1 cellular context compared by ENCODE assay signal in the genomic region with DNA sequence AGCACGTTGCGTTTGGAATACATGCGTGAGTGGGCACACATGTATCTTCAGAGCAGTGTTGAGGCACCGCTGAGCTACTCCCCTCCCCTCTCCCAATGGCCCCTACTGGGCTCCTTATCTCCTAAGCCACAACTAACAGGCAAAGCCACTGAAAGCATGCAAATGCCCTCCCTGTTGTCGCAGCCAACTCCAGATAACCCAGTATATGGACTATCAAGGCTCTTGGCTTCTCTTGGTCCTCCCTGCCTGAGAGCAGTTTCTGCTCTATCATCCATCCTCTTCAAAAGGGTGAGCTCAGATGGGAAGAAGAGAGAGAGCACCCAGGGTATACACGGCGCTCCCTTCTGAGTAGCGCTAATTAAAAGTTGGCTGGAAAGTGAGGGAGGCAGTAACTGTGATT.
A peak's percentile ranks its signal among the peaks of the same experiment; 100 is the strongest.
TF ChIP-seq lines count a peak whose summit lies in the region.

No MANE protein-coding gene starts in this region.

TF ChIP-seq in K562, 482 proteins besides CTCF, POLR2A, EP300 and RAD21 (continued from another document and continues in another):
- TF ChIP-seq, protein P1, sequence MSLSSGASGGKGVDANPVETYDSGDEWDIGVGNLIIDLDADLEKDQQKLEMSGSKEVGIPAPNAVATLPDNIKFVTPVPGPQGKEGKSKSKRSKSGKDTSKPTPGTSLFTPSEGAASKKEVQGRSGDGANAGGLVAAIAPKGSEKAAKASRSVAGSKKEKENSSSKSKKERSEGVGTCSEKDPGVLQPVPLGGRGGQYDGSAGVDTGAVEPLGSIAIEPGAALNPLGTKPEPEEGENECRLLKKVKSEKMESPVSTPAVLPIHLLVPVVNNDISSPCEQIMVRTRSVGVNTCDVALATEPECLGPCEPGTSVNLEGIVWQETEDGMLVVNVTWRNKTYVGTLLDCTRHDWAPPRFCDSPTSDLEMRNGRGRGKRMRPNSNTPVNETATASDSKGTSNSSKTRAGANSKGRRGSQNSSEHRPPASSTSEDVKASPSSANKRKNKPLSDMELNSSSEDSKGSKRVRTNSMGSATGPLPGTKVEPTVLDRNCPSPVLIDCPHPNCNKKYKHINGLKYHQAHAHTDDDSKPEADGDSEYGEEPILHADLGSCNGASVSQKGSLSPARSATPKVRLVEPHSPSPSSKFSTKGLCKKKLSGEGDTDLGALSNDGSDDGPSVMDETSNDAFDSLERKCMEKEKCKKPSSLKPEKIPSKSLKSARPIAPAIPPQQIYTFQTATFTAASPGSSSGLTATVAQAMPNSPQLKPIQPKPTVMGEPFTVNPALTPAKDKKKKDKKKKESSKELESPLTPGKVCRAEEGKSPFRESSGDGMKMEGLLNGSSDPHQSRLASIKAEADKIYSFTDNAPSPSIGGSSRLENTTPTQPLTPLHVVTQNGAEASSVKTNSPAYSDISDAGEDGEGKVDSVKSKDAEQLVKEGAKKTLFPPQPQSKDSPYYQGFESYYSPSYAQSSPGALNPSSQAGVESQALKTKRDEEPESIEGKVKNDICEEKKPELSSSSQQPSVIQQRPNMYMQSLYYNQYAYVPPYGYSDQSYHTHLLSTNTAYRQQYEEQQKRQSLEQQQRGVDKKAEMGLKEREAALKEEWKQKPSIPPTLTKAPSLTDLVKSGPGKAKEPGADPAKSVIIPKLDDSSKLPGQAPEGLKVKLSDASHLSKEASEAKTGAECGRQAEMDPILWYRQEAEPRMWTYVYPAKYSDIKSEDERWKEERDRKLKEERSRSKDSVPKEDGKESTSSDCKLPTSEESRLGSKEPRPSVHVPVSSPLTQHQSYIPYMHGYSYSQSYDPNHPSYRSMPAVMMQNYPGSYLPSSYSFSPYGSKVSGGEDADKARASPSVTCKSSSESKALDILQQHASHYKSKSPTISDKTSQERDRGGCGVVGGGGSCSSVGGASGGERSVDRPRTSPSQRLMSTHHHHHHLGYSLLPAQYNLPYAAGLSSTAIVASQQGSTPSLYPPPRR (CRISPR knock-in tag; IDR thresholded peaks at IDR 0.05; ENCODE audit: borderline replicate concordance): no peak
- TF ChIP-seq RFX7 (CRISPR knock-in tag; IDR thresholded peaks at IDR 0.05) (no peak), DPF2 (IDR thresholded peaks at IDR 0.05) (peak; percentile 72), RBM25 (IDR thresholded peaks at IDR 0.05; ENCODE audit: low read depth, low read length, severe bottlenecking) (no peak), GATAD2A (IDR thresholded peaks at IDR 0.05) (no peak), NCOA1 (IDR thresholded peaks at IDR 0.05; ENCODE audit: low read depth) (no peak), ZSCAN29 (IDR thresholded peaks at IDR 0.05) (no peak), HNRNPLL (IDR thresholded peaks at IDR 0.05; ENCODE audit: low read depth, low read length, poor library complexity, severe bottlenecking) (no peak), YBX1 (IDR thresholded peaks at IDR 0.05) (no peak), SRF (CRISPR knock-in tag; IDR thresholded peaks at IDR 0.05) (peak in 1 of 2 experiments; percentile 49; a peak in 1 of 4 replicates), HMG20A (CRISPR knock-in tag; conservative IDR thresholded peaks at IDR 0.05) (no peak), SIN3A (IDR thresholded peaks at IDR 0.05; ENCODE audit: borderline replicate concordance in 2 of 2, control insufficient read depth in 1 of 2, low read depth in 2 of 2, low read length in 2 of 2) (no peak), NCOR1 (IDR thresholded peaks at IDR 0.05) (peak; percentile 69), EHMT2 (IDR thresholded peaks at IDR 0.05) (no peak), RBM39 (optimal IDR thresholded peaks at IDR 0.05; ENCODE audit: low read depth, low read length) (no peak), SMARCE1 (IDR thresholded peaks at IDR 0.05) (0 out of 2 replicates have a peak, but pooled peaks have one; percentile 12), KLF10 (CRISPR knock-in tag; IDR thresholded peaks at IDR 0.05) (no peak), ZC3H11A (IDR thresholded peaks at IDR 0.05; ENCODE audit: low read depth, low read length) (no peak), ARID1B (IDR thresholded peaks at IDR 0.05) (peak; percentile 83), TCFL5 (CRISPR knock-in tag; conservative IDR thresholded peaks at IDR 0.05) (no peak), ZNF699 (CRISPR knock-in tag; IDR thresholded peaks at IDR 0.05; ENCODE audit: insufficient replicate concordance) (no peak), POLR3A (IDR thresholded peaks at IDR 0.05; ENCODE audit: borderline replicate concordance, extremely low read depth, insufficient read depth, insufficient read length) (no peak), CCAR2 (IDR thresholded peaks at IDR 0.05; ENCODE audit: low read depth, low read length) (no peak), JUND (IDR thresholded peaks at IDR 0.05; ENCODE audit: borderline replicate concordance, low read depth, low read length) (0 out of 2 replicates have a peak, but pooled peaks have one; percentile 23), JUND (tag; IDR thresholded peaks at IDR 0.05; ENCODE audit: borderline replicate concordance, low read depth, low read length) (no peak), TEAD4 (IDR thresholded peaks at IDR 0.05; ENCODE audit: low read length) (peak; percentile 84), TEAD4 (CRISPR knock-in tag; IDR thresholded peaks at IDR 0.05; ENCODE audit: borderline replicate concordance) (no peak), POLR2H (tag; IDR thresholded peaks at IDR 0.05; ENCODE audit: low read depth) (no peak), MCM5 (IDR thresholded peaks at IDR 0.05; ENCODE audit: low read depth) (no peak), NFIX (CRISPR knock-in tag; IDR thresholded peaks at IDR 0.05; ENCODE audit: low read depth) (no peak), CHD2 (IDR thresholded peaks at IDR 0.05; ENCODE audit: low read depth, low read length) (no peak), TSC22D4 (tag; IDR thresholded peaks at IDR 0.05) (no peak), DMBX1 (CRISPR knock-in tag; IDR thresholded peaks at IDR 0.05; ENCODE audit: borderline replicate concordance) (no peak), FOSL1 (tag; conservative IDR thresholded peaks at IDR 0.05) (peak; percentile 30; the same call in 1 of the 2 replicates), MCM7 (IDR thresholded peaks at IDR 0.05) (no peak), ZNF79 (CRISPR knock-in tag; IDR thresholded peaks at IDR 0.05; ENCODE audit: low read depth) (no peak), POLR2AphosphoS5 (IDR thresholded peaks at IDR 0.05; ENCODE audit: control insufficient read depth, insufficient read depth, low read depth, low read length) (peak; percentile 59; the same call in 1 of the 2 replicates), ETS2 (tag; IDR thresholded peaks at IDR 0.05; ENCODE audit: borderline replicate concordance, poor library complexity, severe bottlenecking) (no peak)
- TF ChIP-seq, protein P2, sequence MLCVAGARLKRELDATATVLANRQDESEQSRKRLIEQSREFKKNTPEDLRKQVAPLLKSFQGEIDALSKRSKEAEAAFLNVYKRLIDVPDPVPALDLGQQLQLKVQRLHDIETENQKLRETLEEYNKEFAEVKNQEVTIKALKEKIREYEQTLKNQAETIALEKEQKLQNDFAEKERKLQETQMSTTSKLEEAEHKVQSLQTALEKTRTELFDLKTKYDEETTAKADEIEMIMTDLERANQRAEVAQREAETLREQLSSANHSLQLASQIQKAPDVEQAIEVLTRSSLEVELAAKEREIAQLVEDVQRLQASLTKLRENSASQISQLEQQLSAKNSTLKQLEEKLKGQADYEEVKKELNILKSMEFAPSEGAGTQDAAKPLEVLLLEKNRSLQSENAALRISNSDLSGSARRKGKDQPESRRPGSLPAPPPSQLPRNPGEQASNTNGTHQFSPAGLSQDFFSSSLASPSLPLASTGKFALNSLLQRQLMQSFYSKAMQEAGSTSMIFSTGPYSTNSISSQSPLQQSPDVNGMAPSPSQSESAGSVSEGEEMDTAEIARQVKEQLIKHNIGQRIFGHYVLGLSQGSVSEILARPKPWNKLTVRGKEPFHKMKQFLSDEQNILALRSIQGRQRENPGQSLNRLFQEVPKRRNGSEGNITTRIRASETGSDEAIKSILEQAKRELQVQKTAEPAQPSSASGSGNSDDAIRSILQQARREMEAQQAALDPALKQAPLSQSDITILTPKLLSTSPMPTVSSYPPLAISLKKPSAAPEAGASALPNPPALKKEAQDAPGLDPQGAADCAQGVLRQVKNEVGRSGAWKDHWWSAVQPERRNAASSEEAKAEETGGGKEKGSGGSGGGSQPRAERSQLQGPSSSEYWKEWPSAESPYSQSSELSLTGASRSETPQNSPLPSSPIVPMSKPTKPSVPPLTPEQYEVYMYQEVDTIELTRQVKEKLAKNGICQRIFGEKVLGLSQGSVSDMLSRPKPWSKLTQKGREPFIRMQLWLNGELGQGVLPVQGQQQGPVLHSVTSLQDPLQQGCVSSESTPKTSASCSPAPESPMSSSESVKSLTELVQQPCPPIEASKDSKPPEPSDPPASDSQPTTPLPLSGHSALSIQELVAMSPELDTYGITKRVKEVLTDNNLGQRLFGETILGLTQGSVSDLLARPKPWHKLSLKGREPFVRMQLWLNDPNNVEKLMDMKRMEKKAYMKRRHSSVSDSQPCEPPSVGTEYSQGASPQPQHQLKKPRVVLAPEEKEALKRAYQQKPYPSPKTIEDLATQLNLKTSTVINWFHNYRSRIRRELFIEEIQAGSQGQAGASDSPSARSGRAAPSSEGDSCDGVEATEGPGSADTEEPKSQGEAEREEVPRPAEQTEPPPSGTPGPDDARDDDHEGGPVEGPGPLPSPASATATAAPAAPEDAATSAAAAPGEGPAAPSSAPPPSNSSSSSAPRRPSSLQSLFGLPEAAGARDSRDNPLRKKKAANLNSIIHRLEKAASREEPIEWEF (CRISPR knock-in tag; IDR thresholded peaks at IDR 0.05): no peak
- TF ChIP-seq, protein P3, sequence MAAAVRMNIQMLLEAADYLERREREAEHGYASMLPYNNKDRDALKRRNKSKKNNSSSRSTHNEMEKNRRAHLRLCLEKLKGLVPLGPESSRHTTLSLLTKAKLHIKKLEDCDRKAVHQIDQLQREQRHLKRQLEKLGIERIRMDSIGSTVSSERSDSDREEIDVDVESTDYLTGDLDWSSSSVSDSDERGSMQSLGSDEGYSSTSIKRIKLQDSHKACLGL (CRISPR knock-in tag; IDR thresholded peaks at IDR 0.05; ENCODE audit: borderline replicate concordance, poor library complexity, severe bottlenecking): no peak
- TF ChIP-seq, protein P4, sequence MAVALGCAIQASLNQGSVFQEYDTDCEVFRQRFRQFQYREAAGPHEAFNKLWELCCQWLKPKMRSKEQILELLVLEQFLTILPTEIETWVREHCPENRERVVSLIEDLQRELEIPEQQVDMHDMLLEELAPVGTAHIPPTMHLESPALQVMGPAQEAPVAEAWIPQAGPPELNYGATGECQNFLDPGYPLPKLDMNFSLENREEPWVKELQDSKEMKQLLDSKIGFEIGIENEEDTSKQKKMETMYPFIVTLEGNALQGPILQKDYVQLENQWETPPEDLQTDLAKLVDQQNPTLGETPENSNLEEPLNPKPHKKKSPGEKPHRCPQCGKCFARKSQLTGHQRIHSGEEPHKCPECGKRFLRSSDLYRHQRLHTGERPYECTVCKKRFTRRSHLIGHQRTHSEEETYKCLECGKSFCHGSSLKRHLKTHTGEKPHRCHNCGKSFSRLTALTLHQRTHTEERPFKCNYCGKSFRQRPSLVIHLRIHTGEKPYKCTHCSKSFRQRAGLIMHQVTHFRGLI (CRISPR knock-in tag; IDR thresholded peaks at IDR 0.05): no peak
- TF ChIP-seq, protein P5, sequence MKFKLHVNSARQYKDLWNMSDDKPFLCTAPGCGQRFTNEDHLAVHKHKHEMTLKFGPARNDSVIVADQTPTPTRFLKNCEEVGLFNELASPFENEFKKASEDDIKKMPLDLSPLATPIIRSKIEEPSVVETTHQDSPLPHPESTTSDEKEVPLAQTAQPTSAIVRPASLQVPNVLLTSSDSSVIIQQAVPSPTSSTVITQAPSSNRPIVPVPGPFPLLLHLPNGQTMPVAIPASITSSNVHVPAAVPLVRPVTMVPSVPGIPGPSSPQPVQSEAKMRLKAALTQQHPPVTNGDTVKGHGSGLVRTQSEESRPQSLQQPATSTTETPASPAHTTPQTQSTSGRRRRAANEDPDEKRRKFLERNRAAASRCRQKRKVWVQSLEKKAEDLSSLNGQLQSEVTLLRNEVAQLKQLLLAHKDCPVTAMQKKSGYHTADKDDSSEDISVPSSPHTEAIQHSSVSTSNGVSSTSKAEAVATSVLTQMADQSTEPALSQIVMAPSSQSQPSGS (CRISPR knock-in tag; IDR thresholded peaks at IDR 0.05): no peak
- TF ChIP-seq, protein P6, sequence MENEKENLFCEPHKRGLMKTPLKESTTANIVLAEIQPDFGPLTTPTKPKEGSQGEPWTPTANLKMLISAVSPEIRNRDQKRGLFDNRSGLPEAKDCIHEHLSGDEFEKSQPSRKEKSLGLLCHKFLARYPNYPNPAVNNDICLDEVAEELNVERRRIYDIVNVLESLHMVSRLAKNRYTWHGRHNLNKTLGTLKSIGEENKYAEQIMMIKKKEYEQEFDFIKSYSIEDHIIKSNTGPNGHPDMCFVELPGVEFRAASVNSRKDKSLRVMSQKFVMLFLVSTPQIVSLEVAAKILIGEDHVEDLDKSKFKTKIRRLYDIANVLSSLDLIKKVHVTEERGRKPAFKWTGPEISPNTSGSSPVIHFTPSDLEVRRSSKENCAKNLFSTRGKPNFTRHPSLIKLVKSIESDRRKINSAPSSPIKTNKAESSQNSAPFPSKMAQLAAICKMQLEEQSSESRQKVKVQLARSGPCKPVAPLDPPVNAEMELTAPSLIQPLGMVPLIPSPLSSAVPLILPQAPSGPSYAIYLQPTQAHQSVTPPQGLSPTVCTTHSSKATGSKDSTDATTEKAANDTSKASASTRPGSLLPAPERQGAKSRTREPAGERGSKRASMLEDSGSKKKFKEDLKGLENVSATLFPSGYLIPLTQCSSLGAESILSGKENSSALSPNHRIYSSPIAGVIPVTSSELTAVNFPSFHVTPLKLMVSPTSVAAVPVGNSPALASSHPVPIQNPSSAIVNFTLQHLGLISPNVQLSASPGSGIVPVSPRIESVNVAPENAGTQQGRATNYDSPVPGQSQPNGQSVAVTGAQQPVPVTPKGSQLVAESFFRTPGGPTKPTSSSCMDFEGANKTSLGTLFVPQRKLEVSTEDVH (IDR thresholded peaks at IDR 0.05; ENCODE audit: low read depth, partially characterized antibody): no peak
- TF ChIP-seq, protein P7, sequence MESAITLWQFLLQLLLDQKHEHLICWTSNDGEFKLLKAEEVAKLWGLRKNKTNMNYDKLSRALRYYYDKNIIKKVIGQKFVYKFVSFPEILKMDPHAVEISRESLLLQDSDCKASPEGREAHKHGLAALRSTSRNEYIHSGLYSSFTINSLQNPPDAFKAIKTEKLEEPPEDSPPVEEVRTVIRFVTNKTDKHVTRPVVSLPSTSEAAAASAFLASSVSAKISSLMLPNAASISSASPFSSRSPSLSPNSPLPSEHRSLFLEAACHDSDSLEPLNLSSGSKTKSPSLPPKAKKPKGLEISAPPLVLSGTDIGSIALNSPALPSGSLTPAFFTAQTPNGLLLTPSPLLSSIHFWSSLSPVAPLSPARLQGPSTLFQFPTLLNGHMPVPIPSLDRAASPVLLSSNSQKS (CRISPR knock-in tag; IDR thresholded peaks at IDR 0.05): no peak
- TF ChIP-seq, protein P8, sequence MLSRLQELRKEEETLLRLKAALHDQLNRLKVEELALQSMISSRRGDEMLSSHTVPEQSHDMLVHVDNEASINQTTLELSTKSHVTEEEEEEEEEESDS (CRISPR knock-in tag; IDR thresholded peaks at IDR 0.05): no peak
- TF ChIP-seq, protein P9, sequence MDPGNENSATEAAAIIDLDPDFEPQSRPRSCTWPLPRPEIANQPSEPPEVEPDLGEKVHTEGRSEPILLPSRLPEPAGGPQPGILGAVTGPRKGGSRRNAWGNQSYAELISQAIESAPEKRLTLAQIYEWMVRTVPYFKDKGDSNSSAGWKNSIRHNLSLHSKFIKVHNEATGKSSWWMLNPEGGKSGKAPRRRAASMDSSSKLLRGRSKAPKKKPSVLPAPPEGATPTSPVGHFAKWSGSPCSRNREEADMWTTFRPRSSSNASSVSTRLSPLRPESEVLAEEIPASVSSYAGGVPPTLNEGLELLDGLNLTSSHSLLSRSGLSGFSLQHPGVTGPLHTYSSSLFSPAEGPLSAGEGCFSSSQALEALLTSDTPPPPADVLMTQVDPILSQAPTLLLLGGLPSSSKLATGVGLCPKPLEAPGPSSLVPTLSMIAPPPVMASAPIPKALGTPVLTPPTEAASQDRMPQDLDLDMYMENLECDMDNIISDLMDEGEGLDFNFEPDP (CRISPR knock-in tag; IDR thresholded peaks at IDR 0.05): no peak
